15 cellular contexts compared by ENCODE assay signal in the genomic region with DNA sequence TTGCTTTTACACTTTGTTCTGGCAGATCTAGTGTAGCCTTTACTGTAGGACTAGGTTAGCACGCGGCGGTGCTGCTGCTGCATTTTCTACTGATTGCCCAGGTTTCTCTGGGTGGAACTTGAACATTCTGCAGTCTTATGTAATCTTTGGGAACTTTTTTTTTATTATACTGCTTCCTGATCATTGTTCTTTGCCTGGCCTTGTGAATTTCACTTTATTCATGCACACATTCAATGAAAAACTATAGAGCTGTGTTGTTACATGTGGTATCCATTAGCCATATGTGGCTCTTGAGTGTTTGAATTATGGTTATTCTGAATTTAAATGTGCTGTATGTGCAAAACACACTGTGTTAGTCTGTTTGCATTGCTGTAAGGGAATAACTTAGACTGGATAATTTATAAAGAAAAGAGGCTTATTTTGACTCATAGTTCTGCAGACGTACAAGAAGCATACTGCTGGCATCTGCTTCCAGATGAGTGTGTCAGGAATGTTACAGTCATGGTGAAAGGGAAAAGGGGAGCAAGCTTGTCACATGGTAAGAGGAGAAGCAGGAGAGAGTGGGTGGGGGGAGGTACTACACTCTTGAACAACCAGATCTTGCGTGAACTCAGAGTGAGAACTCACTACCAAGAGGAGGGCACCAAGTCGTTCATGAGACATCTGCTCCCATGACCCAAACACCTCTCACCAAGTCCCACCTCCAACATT. TPM values are rescaled to one million over a fixed set of nuclear protein-coding genes. Genes with fewer than 3 reads are reported as not detected.
DNase-seq lines count a peak whose midpoint lies in the region; ATAC-seq and TF ChIP-seq lines count a peak whose summit lies in the region.
"Had no signal": no experiment of that assay in that cellular context is flagged by ENCODE, and none has a peak within 500 bp of the region (broad histone marks: within the 10 kb centered on the region; RNA-seq: fewer than 3 reads in every experiment).

No MANE protein-coding gene starts in this region.

- H3K4me3 ChIP-seq in right cardiac atrium (ENCODE audit: low read length) (no peak overlapping the region), skeletal muscle cell (ENCODE audit: low read depth, low read length) (no peak overlapping the region), BE2C (ENCODE audit: low read depth, low read length) (no peak overlapping the region)
- H3K4me3 ChIP-seq: SJCRH30 had no signal

- intact Hi-C loops in right cardiac atrium (cut with DNase I), result no loop called here

- H3K4me1 ChIP-seq in right cardiac atrium (ENCODE audit: control insufficient read depth, insufficient read depth, low read length) (peaks cover 12% of the 10 kb centered on the region), BE2C (no peaks in the 10 kb centered on the region)
- H3K4me1 ChIP-seq: SJCRH30 had no signal

- 60% methylated on average over 6 of the region's 6 CpGs for WGBS in right cardiac atrium

- DNase-seq in GM03348 (ENCODE audit: low spot score) (peak; percentile 17), brain pericyte (ENCODE audit: low read depth, low spot score) (peak; percentile 7), right cardiac atrium (no peak), skeletal muscle cell (ENCODE audit: low read depth) (peak; percentile 37), BE2C (no peak), NCI-H1092 treated with DMSO at 0.1 percent for 48 hours (lab: John Stamatoyannopoulos, UW) (no peak)
- DNase-seq: activated naive CD4-positive, alpha-beta T cell; cerebellar nuclear complex; COR-L47; H7; NK-92 treated with Interleukin-12 subunit alpha and Interleukin-12 subunit beta, amount 100 ng/mL, for 24 hours; SJCRH30; stimulated activated CD4-positive, alpha-beta T cell treated with anti-CD3 and anti-CD28 coated beads, Interleukin-4, amount 100 ng/mL, for 1 hour; stimulated activated naive B cell treated with anti-CD40 and anti-IgM and Interleukin-4, amounts not matched to agents 10 μg/mL and 1 μg/mL and 100 μg/mL, for 72 hours had no signal

- H3K27me3 ChIP-seq in right cardiac atrium (ENCODE audit: control insufficient read depth, insufficient read depth) (no peaks in the 10 kb centered on the region), BE2C (no peaks in the 10 kb centered on the region)
- H3K27me3 ChIP-seq: SJCRH30 had no signal

- ATAC-seq in right cardiac atrium, result peak; percentile 26 to 48
- no peak for ATAC-seq in HG03521 (IDR thresholded peaks at IDR 0.05; ENCODE audit: unreplicated experiment)
- ATAC-seq: stimulated activated naive B cell treated with anti-CD40 and anti-IgM and Interleukin-4, amounts not matched to agents 10 μg/mL and 1 μg/mL and 100 μg/mL, for 72 hours had no signal

- no peak for TF ChIP-seq CTCF in BE2C (IDR thresholded peaks at IDR 0.05; ENCODE audit: low read depth, low read length)

- H3K27ac ChIP-seq in right cardiac atrium (ENCODE audit: low read length), result no peak overlapping the region
- H3K27ac ChIP-seq: SJCRH30 had no signal

- H3K9me3 ChIP-seq in right cardiac atrium (ENCODE audit: control insufficient read depth, low read length) (no peaks in the 10 kb centered on the region), BE2C (no peaks in the 10 kb centered on the region)

- no peaks in the 10 kb centered on the region for H3K36me3 ChIP-seq in BE2C

RNA-seq across cellular contexts. Expression of a gene that starts 26.5 kb away (rescaled TPM):
- total RNA-seq in right cardiac atrium, result 100 to 1,000 TPM; 145 to 177 (median 174) TPM
- polyA plus RNA-seq in right cardiac atrium, result 65.9 TPM
- 22.5 TPM for polyA plus RNA-seq in BE2C (2012; ENCODE audit: insufficient read depth, insufficient read length, low read depth)

Comparison
In these comparisons a context has a peak if more than half of its experiments do, and no peak if none do; other contexts are left out.
1. DNase-seq: peak in GM03348 (single experiment), brain pericyte (single experiment) and skeletal muscle cell (single experiment); none in right cardiac atrium (0 of 3), BE2C (single experiment) and NCI-H1092 treated with DMSO at 0.1 percent for 48 hours (single experiment).